Comparison of ENCODE assay signal across 33 cellular contexts in genomic region chr2:160174322-160174721, GRCh38. TPM values are rescaled to one million over a fixed set of nuclear protein-coding genes. Genes with fewer than 3 reads are reported as not detected.
"Had no signal": no experiment of that assay in that cellular context is flagged by ENCODE, and none has a peak within 500 bp of the region (broad histone marks: within the 10 kb centered on the region; RNA-seq: fewer than 3 reads in every experiment).

No MANE protein-coding gene starts in this region.

- H3K4me3 Mint-ChIP-seq: activated CD8-positive, alpha-beta T cell treated with anti-CD3 and anti-CD28 coated beads, Interleukin-2, amount 10 ng/mL, durations not matched to agents 7 days and 5 days; activated naive CD8-positive, alpha-beta T cell treated with anti-CD3 and anti-CD28 coated beads, Interleukin-2, amount 50 U/mL, for 24 hours; activated T-helper 1 cell treated with anti-CD3 and anti-CD28 coated beads, Interleukin-12 subunit alpha, Interleukin-12 subunit beta, Interleukin-2, Interleukin-4 antibody, amounts not matched to agents 30 ng/mL and 10 ng/mL and 1 ng/mL, durations not matched to agents 14 hours and 24 hours and 36 hours; brain; T-helper 1 cell treated with Interleukin-12 subunit alpha and Interleukin-12 subunit beta and Interleukin-4 antibody, amounts not matched to agents 30 μg/mL and 1 μg/mL, for 36 hours; WTC11 had no signal

- H3K27me3 Mint-ChIP-seq: activated naive CD8-positive, alpha-beta T cell treated with anti-CD3 and anti-CD28 coated beads, Interleukin-2, amount 50 U/mL, for 24 hours; brain had no signal

- H3K27ac Mint-ChIP-seq: activated CD8-positive, alpha-beta T cell treated with anti-CD3 and anti-CD28 coated beads, Interleukin-2, amount 10 ng/mL, durations not matched to agents 7 days and 5 days; activated naive CD4-positive, alpha-beta T cell treated with anti-CD3 and anti-CD28 coated beads, Interleukin-2, amount 50 U/mL, for 72 hours; activated naive CD8-positive, alpha-beta T cell treated with anti-CD3 and anti-CD28 coated beads, Interleukin-2, amount 50 U/mL, for 24 hours; activated T-helper 1 cell treated with anti-CD3 and anti-CD28 coated beads, Interleukin-12 subunit alpha, Interleukin-12 subunit beta, Interleukin-2, Interleukin-4 antibody, amounts not matched to agents 30 ng/mL and 10 ng/mL and 1 ng/mL, durations not matched to agents 14 hours and 24 hours and 36 hours; brain; T-helper 1 cell treated with Interleukin-12 subunit alpha and Interleukin-12 subunit beta and Interleukin-4 antibody, amounts not matched to agents 30 μg/mL and 1 μg/mL, for 36 hours; WTC11 had no signal

- H3K36me3 ChIP-seq: ascending aorta, Peyer's patch, SJSA1 had no signal

- H3K27ac ChIP-seq: ascending aorta, Peyer's patch, RWPE1, SJSA1 had no signal

- ATAC-seq: activated CD8-positive, alpha-beta T cell treated with anti-CD3 and anti-CD28 coated beads, Interleukin-2, amount 10 ng/mL, durations not matched to agents 7 days and 5 days; activated naive CD4-positive, alpha-beta T cell treated with anti-CD3 and anti-CD28 coated beads, Interleukin-2, amount 50 U/mL, for 72 hours; activated naive CD8-positive, alpha-beta T cell treated with anti-CD3 and anti-CD28 coated beads, Interleukin-2, amount 50 U/mL, for 24 hours; SK-N-SH treated with all-trans-retinoic acid at 6 μM for 48 hours; WTC11 had no signal

- H3K4me3 ChIP-seq: ascending aorta, Peyer's patch, SJSA1 had no signal

- DNase-seq: activated CD4-positive, alpha-beta T cell treated with anti-CD3 and anti-CD28 coated beads for 48 hours; activated CD4-positive, alpha-beta T cell treated with anti-CD3 and anti-CD28 coated beads, Interleukin-2, amount 50 U/mL, for 4 hours; activated CD4-positive, CD25-positive, alpha-beta regulatory T cell treated with anti-CD3 and anti-CD28 coated beads, Interleukin-2, amount 50 U/mL, for 72 hours; activated CD8-positive, alpha-beta memory T cell treated with anti-CD3 and anti-CD28 coated beads, Interleukin-2, amount 50 U/mL, for 48 hours; activated CD8-positive, alpha-beta T cell treated with anti-CD3 and anti-CD28 coated beads, Interleukin-2, amount 10 ng/mL, durations not matched to agents 7 days and 5 days; activated effector memory CD4-positive, alpha-beta T cell treated with Interleukin-2 at 50 U/mL for 16 hours; activated naive CD4-positive, alpha-beta T cell treated with Interleukin-2 at 50 U/mL for 16 hours; activated naive CD8-positive, alpha-beta T cell treated with anti-CD3 and anti-CD28 coated beads, Interleukin-2, amount 50 U/mL, for 24 hours; activated T-cell treated with anti-CD3 and anti-CD28 coated beads, Interleukin-2, amount 50 U/mL, for 1 hour; amniotic stem cell; IMR-90; Kasumi-1; KBM-7; NCI-H1048; NCI-H1417; NCI-H1930; NCI-H2171; NCI-H2227 treated with DMSO at 0.1 percent for 48 hours; NCI-H526; NK-92 treated with Interleukin-12 subunit alpha and Interleukin-12 subunit beta, amount 100 ng/mL, for 24 hours; OCI-M1; Peyer's patch; SHP77 had no signal

- H3K36me3 Mint-ChIP-seq: activated naive CD4-positive, alpha-beta T cell treated with anti-CD3 and anti-CD28 coated beads, Interleukin-2, amount 50 U/mL, for 72 hours; brain; WTC11 had no signal

- H3K4me1 ChIP-seq: ascending aorta, Peyer's patch, SJSA1 had no signal

- H3K9me3 Mint-ChIP-seq: activated naive CD4-positive, alpha-beta T cell treated with anti-CD3 and anti-CD28 coated beads, Interleukin-2, amount 50 U/mL, for 72 hours; activated naive CD8-positive, alpha-beta T cell treated with anti-CD3 and anti-CD28 coated beads, Interleukin-2, amount 50 U/mL, for 24 hours; activated T-helper 1 cell treated with anti-CD3 and anti-CD28 coated beads, Interleukin-12 subunit alpha, Interleukin-12 subunit beta, Interleukin-2, Interleukin-4 antibody, amounts not matched to agents 30 ng/mL and 10 ng/mL and 1 ng/mL, durations not matched to agents 14 hours and 24 hours and 36 hours; brain; T-helper 1 cell treated with Interleukin-12 subunit alpha and Interleukin-12 subunit beta and Interleukin-4 antibody, amounts not matched to agents 30 μg/mL and 1 μg/mL, for 36 hours; WTC11 had no signal

- H3K4me1 Mint-ChIP-seq: activated naive CD8-positive, alpha-beta T cell treated with anti-CD3 and anti-CD28 coated beads, Interleukin-2, amount 50 U/mL, for 24 hours; brain had no signal

- H3K27me3 ChIP-seq: ascending aorta, Peyer's patch, SJSA1 had no signal

RNA-seq across cellular contexts. Expression of gene ITGB6, which starts 25.8 kb away (rescaled TPM):
- total RNA-seq: activated CD8-positive, alpha-beta T cell treated with anti-CD3 and anti-CD28 coated beads, Interleukin-2, amount 10 ng/mL, durations not matched to agents 7 days and 5 days; activated naive CD4-positive, alpha-beta T cell treated with anti-CD3 and anti-CD28 coated beads, Interleukin-2, amount 50 U/mL, for 72 hours; activated T-helper 1 cell treated with anti-CD3 and anti-CD28 coated beads, Interleukin-12 subunit alpha, Interleukin-12 subunit beta, Interleukin-2, Interleukin-4 antibody, amounts not matched to agents 30 ng/mL and 10 ng/mL and 1 ng/mL, durations not matched to agents 14 hours and 24 hours and 36 hours; ascending aorta; NCI-H460; SJSA1; WTC11 had no signal
- polyA plus RNA-seq: IMR-90 had no signal
